12 cellular contexts compared by ENCODE assay signal in the genomic region with DNA sequence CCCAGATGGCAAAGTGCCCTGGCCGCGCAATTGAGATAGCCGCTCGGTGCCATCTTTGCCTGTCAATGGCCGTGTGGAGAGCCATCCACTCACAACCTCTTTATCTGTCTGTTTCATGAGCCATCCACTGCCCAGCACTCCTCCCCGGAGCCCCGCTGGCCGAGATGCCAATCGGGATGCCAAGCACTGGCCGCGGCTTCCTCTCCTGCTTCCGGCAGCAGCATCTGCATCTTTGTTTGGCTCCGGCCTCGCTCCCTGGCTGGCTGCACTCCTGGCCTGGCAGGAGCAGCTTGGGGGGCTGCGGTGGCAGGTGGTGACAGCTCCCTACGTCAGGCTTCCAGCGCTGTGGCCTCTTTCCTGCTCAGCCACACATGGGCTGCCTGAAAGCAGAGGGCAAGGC.
"Had no signal": no experiment of that assay in that cellular context is flagged by ENCODE, and none has a peak within 500 bp of the region (broad histone marks: within the 10 kb centered on the region; RNA-seq: fewer than 3 reads in every experiment).

No MANE protein-coding gene starts in this region.

- DNase-seq: activated CD4-positive, CD25-positive, alpha-beta regulatory T cell treated with anti-CD3 and anti-CD28 coated beads, Interleukin-2, amount 50 U/mL, for 72 hours; activated naive CD4-positive, alpha-beta T cell treated with Interleukin-2 at 50 U/mL for 16 hours; activated T-cell treated with anti-CD3 and anti-CD28 coated beads for 4 hours; erythroblast; mesenchymal stem cell; occipital lobe; sigmoid colon; T-cell; T1000 had no signal

- H3K4me3 ChIP-seq: ascending aorta, gastroesophageal sphincter, sigmoid colon had no signal

- H3K9me3 ChIP-seq: ascending aorta, gastroesophageal sphincter, sigmoid colon had no signal

- H3K4me1 ChIP-seq: ascending aorta, gastroesophageal sphincter, sigmoid colon had no signal

- H3K27me3 ChIP-seq: ascending aorta, gastroesophageal sphincter, sigmoid colon had no signal

- ATAC-seq: gastroesophageal sphincter; stimulated activated effector memory CD8-positive, alpha-beta T cell treated with anti-CD3 and anti-CD28 coated beads, Interleukin-12 subunit alpha, Interleukin-12 subunit beta, amount 100 ng/mL, for 72 hours; T-cell had no signal

- H3K27ac ChIP-seq: ascending aorta, gastroesophageal sphincter, sigmoid colon had no signal

- H3K36me3 ChIP-seq: ascending aorta, gastroesophageal sphincter, sigmoid colon had no signal
